Comparison of ENCODE assay signal across 1 cellular context in the genomic region with DNA sequence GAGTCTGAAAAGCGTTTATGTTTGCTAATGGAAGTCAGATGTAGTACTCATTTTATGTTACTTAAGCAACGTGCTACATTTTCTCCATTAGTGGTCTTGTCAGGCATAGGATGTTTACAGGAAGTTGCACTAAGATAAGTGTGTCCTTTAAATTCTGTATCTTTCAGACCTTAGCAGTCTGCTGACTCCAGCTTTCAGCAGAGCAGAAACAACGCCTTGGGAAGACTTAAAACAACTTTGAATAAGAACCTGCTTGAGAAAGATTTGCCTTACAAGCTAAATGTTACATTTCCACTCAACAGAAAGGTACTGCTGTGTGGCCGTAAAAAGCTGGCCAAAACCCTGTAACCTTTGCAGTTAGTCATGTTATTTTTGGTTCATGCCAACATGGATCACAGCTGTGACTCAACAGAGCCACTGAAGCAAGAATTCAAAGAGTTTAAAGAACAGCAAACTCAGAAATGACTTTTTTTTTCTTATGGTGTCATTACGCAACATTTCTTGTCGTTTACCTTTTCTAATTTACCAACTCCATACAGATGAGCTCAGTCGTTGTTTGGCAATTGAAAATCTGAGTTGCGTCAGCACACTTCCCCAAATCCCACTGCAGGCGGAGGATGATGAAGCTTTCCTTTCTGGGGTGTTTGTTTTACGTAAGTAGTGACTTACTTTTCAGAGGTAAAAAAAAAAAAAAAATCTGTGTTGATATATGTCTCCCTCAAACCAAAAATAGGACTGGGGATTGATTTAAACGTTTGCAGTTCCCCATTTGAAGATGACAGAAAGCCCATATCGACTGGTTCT.
TF ChIP-seq lines count a peak whose summit lies in the region.

No MANE protein-coding gene starts in this region.

TF ChIP-seq in K562, 482 proteins besides CTCF, POLR2A, EP300 and RAD21 (continued from another document and continues in another):
- no peak for TF ChIP-seq SUPT5H (IDR thresholded peaks at IDR 0.05)
- TF ChIP-seq PYGO2 (tag; IDR thresholded peaks at IDR 0.05): no peak
- peak; percentile 65; the same call in 1 of the 2 replicates for TF ChIP-seq SMARCA4 (IDR thresholded peaks at IDR 0.05)
- TF ChIP-seq NR4A1 (CRISPR knock-in tag; IDR thresholded peaks at IDR 0.05): no peak
- peak; percentile 69; the same call in 1 of the 2 replicates for TF ChIP-seq NR4A1 (tag; IDR thresholded peaks at IDR 0.05)
- TF ChIP-seq ETV6 (IDR thresholded peaks at IDR 0.05; ENCODE audit: borderline replicate concordance in 1 of 2, low read depth in 2 of 2, low read length in 1 of 2): no peak
- no peak for TF ChIP-seq ETV6 (CRISPR knock-in tag; IDR thresholded peaks at IDR 0.05; ENCODE audit: borderline replicate concordance)
- no peak for TF ChIP-seq PHB (CRISPR knock-in tag; IDR thresholded peaks at IDR 0.05)
- peak; percentile 78 for TF ChIP-seq ZNF589 (CRISPR knock-in tag; IDR thresholded peaks at IDR 0.05; ENCODE audit: low read depth)
- TF ChIP-seq, protein P1, sequence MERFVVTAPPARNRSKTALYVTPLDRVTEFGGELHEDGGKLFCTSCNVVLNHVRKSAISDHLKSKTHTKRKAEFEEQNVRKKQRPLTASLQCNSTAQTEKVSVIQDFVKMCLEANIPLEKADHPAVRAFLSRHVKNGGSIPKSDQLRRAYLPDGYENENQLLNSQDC (CRISPR knock-in tag; IDR thresholded peaks at IDR 0.05): no peak
- TF ChIP-seq RBM22 (IDR thresholded peaks at IDR 0.05; ENCODE audit: low read depth, low read length, poor library complexity, severe bottlenecking): no peak
- no peak for TF ChIP-seq RAD51 (IDR thresholded peaks at IDR 0.05; ENCODE audit: borderline replicate concordance, low read depth)
- TF ChIP-seq GATAD2B (IDR thresholded peaks at IDR 0.05; ENCODE audit: borderline replicate concordance): no peak
- TF ChIP-seq NFXL1 (CRISPR knock-in tag; IDR thresholded peaks at IDR 0.05): no peak
- peak; percentile 71; the same call in 1 of the 2 replicates for TF ChIP-seq GABPB1 (CRISPR knock-in tag; IDR thresholded peaks at IDR 0.05)
- TF ChIP-seq CBX5 (IDR thresholded peaks at IDR 0.05; ENCODE audit: borderline replicate concordance, low read depth): no peak
- no peak for TF ChIP-seq IRF2 (CRISPR knock-in tag; IDR thresholded peaks at IDR 0.05)
- no peak for TF ChIP-seq XRCC3 (IDR thresholded peaks at IDR 0.05)
- TF ChIP-seq, protein P2, sequence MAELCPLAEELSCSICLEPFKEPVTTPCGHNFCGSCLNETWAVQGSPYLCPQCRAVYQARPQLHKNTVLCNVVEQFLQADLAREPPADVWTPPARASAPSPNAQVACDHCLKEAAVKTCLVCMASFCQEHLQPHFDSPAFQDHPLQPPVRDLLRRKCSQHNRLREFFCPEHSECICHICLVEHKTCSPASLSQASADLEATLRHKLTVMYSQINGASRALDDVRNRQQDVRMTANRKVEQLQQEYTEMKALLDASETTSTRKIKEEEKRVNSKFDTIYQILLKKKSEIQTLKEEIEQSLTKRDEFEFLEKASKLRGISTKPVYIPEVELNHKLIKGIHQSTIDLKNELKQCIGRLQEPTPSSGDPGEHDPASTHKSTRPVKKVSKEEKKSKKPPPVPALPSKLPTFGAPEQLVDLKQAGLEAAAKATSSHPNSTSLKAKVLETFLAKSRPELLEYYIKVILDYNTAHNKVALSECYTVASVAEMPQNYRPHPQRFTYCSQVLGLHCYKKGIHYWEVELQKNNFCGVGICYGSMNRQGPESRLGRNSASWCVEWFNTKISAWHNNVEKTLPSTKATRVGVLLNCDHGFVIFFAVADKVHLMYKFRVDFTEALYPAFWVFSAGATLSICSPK (IDR thresholded peaks at IDR 0.05; ENCODE audit: borderline replicate concordance): no peak
- TF ChIP-seq TCF7L2 (IDR thresholded peaks at IDR 0.05; ENCODE audit: low read depth, low read length): no peak
- no peak for TF ChIP-seq MCM3 (IDR thresholded peaks at IDR 0.05)
- no peak for TF ChIP-seq IFI16 (CRISPR knock-in tag; IDR thresholded peaks at IDR 0.05)
- peak; percentile 81 for TF ChIP-seq ZFP36 (IDR thresholded peaks at IDR 0.05; ENCODE audit: low read depth, low read length, partially characterized antibody)
- TF ChIP-seq, protein P3, sequence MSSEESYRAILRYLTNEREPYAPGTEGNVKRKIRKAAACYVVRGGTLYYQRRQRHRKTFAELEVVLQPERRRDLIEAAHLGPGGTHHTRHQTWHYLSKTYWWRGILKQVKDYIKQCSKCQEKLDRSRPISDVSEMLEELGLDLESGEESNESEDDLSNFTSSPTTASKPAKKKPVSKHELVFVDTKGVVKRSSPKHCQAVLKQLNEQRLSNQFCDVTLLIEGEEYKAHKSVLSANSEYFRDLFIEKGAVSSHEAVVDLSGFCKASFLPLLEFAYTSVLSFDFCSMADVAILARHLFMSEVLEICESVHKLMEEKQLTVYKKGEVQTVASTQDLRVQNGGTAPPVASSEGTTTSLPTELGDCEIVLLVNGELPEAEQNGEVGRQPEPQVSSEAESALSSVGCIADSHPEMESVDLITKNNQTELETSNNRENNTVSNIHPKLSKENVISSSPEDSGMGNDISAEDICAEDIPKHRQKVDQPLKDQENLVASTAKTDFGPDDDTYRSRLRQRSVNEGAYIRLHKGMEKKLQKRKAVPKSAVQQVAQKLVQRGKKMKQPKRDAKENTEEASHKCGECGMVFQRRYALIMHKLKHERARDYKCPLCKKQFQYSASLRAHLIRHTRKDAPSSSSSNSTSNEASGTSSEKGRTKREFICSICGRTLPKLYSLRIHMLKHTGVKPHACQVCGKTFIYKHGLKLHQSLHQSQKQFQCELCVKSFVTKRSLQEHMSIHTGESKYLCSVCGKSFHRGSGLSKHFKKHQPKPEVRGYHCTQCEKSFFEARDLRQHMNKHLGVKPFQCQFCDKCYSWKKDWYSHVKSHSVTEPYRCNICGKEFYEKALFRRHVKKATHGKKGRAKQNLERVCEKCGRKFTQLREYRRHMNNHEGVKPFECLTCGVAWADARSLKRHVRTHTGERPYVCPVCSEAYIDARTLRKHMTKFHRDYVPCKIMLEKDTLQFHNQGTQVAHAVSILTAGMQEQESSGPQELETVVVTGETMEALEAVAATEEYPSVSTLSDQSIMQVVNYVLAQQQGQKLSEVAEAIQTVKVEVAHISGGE (CRISPR knock-in tag; IDR thresholded peaks at IDR 0.05): peak in 1 of 3 experiments; percentile 44; a peak in 1 of 6 replicates
- TF ChIP-seq ZNF445 (CRISPR knock-in tag; IDR thresholded peaks at IDR 0.05; ENCODE audit: low read depth): no peak
- TF ChIP-seq BRF1 (IDR thresholded peaks at IDR 0.05; ENCODE audit: borderline replicate concordance, extremely low read depth, insufficient read length): no peak
- no peak for TF ChIP-seq MYNN (IDR thresholded peaks at IDR 0.05)
- no peak for TF ChIP-seq MYNN (CRISPR knock-in tag; IDR thresholded peaks at IDR 0.05)
- TF ChIP-seq BHLHE40 (IDR thresholded peaks at IDR 0.05; ENCODE audit: low read length): peak; percentile 40; the same call in 1 of the 2 replicates
- TF ChIP-seq POLR2AphosphoS5 (IDR thresholded peaks at IDR 0.05; ENCODE audit: control insufficient read depth, insufficient read depth, low read depth, low read length): no peak
- peak; percentile 66; the same call in 1 of the 2 replicates for TF ChIP-seq MTA3 (IDR thresholded peaks at IDR 0.05; ENCODE audit: borderline replicate concordance)
- peak; percentile 3; the same call in 1 of the 2 replicates for TF ChIP-seq EHMT2 (IDR thresholded peaks at IDR 0.05)
- TF ChIP-seq ARID4B (CRISPR knock-in tag; IDR thresholded peaks at IDR 0.05): no peak
- no peak for TF ChIP-seq ZNF707 (CRISPR knock-in tag; conservative IDR thresholded peaks at IDR 0.05)
- TF ChIP-seq ARNT (IDR thresholded peaks at IDR 0.05): no peak
- TF ChIP-seq SAP30 (IDR thresholded peaks at IDR 0.05; ENCODE audit: borderline replicate concordance, insufficient read depth, low read depth, low read length, poor library complexity, severe bottlenecking): no peak
- peak in 1 of 2 experiments; percentile 62; a peak in 1 of 3 replicates for TF ChIP-seq CBX3 (IDR thresholded peaks at IDR 0.05; ENCODE audit: borderline replicate concordance in 1 of 2, low read length in 2 of 2)
- TF ChIP-seq ZKSCAN1 (IDR thresholded peaks at IDR 0.05; ENCODE audit: low read depth, low read length): no peak
- TF ChIP-seq ZNF407 (IDR thresholded peaks at IDR 0.05; ENCODE audit: low read depth): no peak
- TF ChIP-seq ZBTB2 (IDR thresholded peaks at IDR 0.05): no peak
